1 cellular context compared by ENCODE assay signal in genomic region chr20:56360133-56360898, GRCh38.
TF ChIP-seq lines count a peak whose summit lies in the region.

No MANE protein-coding gene starts in this region.

TF ChIP-seq in HepG2, 621 proteins besides CTCF, POLR2A, EP300 and RAD21 (continued from another document and continues in another):
- peak; percentile 80 for TF ChIP-seq ZNF407 (CRISPR knock-in tag; IDR thresholded peaks at IDR 0.05; ENCODE audit: not compliant biosample characterization)
- TF ChIP-seq ZNF333 (CRISPR knock-in tag; IDR thresholded peaks at IDR 0.05; ENCODE audit: borderline replicate concordance): no peak
- TF ChIP-seq ZBTB26 (CRISPR knock-in tag; IDR thresholded peaks at IDR 0.05; ENCODE audit: borderline replicate concordance): 0 out of 2 replicates have a peak, but pooled peaks have one; percentile 71
- TF ChIP-seq STAT5B (CRISPR knock-in tag; IDR thresholded peaks at IDR 0.05): no peak
- no peak for TF ChIP-seq RERE (CRISPR knock-in tag; IDR thresholded peaks at IDR 0.05; ENCODE audit: low read depth)
- peak; percentile 83 for TF ChIP-seq FOXC1 (CRISPR knock-in tag; IDR thresholded peaks at IDR 0.05; ENCODE audit: borderline replicate concordance)
- TF ChIP-seq EEA1 (CRISPR knock-in tag; IDR thresholded peaks at IDR 0.05; ENCODE audit: borderline replicate concordance): no peak
- no peak; the same call in 1 of the 2 replicates for TF ChIP-seq ZBED4 (CRISPR knock-in tag; IDR thresholded peaks at IDR 0.05; ENCODE audit: borderline replicate concordance)
- TF ChIP-seq RFXANK (CRISPR knock-in tag; IDR thresholded peaks at IDR 0.05): no peak
- TF ChIP-seq HOXD1 (CRISPR knock-in tag; IDR thresholded peaks at IDR 0.05): no peak
- TF ChIP-seq SMAD9 (CRISPR knock-in tag; IDR thresholded peaks at IDR 0.05): 0 out of 2 replicates have a peak, but pooled peaks have one; percentile 52
- no peak for TF ChIP-seq TRIM24 (CRISPR knock-in tag; IDR thresholded peaks at IDR 0.05)
- 0 out of 2 replicates have a peak, but pooled peaks have one; percentile 46 for TF ChIP-seq ZSCAN31 (CRISPR knock-in tag; IDR thresholded peaks at IDR 0.05; ENCODE audit: low read depth)
- TF ChIP-seq SP2 (CRISPR knock-in tag; IDR thresholded peaks at IDR 0.05): 0 out of 2 replicates have a peak, but pooled peaks have one; percentile 54
- TF ChIP-seq ZNF256 (CRISPR knock-in tag; conservative IDR thresholded peaks at IDR 0.05): no peak
- TF ChIP-seq NCOA2 (CRISPR knock-in tag; IDR thresholded peaks at IDR 0.05): peak; percentile 54
- no peak for TF ChIP-seq NFE2L2 (IDR thresholded peaks at IDR 0.05; ENCODE audit: low read length)
- TF ChIP-seq REL (CRISPR knock-in tag; conservative IDR thresholded peaks at IDR 0.05): no peak
- TF ChIP-seq ZKSCAN8 (CRISPR knock-in tag; IDR thresholded peaks at IDR 0.05; ENCODE audit: borderline replicate concordance): peak; percentile 99
- TF ChIP-seq ZBTB46 (CRISPR knock-in tag; IDR thresholded peaks at IDR 0.05; ENCODE audit: borderline replicate concordance): 0 out of 2 replicates have a peak, but pooled peaks have one; percentile 16
- TF ChIP-seq ELF1 (CRISPR knock-in tag; IDR thresholded peaks at IDR 0.05): no peak
- TF ChIP-seq PHF21A (CRISPR knock-in tag; IDR thresholded peaks at IDR 0.05): peak; percentile 69
- TF ChIP-seq LBX2 (CRISPR knock-in tag; IDR thresholded peaks at IDR 0.05; ENCODE audit: borderline replicate concordance): no peak
- no peak for TF ChIP-seq ZNF232 (CRISPR knock-in tag; IDR thresholded peaks at IDR 0.05; ENCODE audit: borderline replicate concordance)
- no peak for TF ChIP-seq ZKSCAN5 (CRISPR knock-in tag; IDR thresholded peaks at IDR 0.05)
- no peak for TF ChIP-seq ZNF878 (CRISPR knock-in tag; IDR thresholded peaks at IDR 0.05)
- no peak; the same call in 1 of the 2 replicates for TF ChIP-seq ZNF775 (CRISPR knock-in tag; IDR thresholded peaks at IDR 0.05; ENCODE audit: borderline replicate concordance)
- no peak for TF ChIP-seq SYNCRIP (IDR thresholded peaks at IDR 0.05; ENCODE audit: insufficient read depth, low read depth, low read length)
- no peak for TF ChIP-seq ZNF567 (CRISPR knock-in tag; IDR thresholded peaks at IDR 0.05; ENCODE audit: borderline replicate concordance)
- TF ChIP-seq FOXP4 (CRISPR knock-in tag; IDR thresholded peaks at IDR 0.05): peak; percentile 36; the same call in 1 of the 2 replicates
